In genomic region chr10:84340187-84340586, GRCh38 we compare ENCODE assay signal across 30 cellular contexts. TPM values are rescaled to one million over a fixed set of nuclear protein-coding genes. Genes with fewer than 3 reads are reported as not detected.
DNase-seq lines count a peak whose midpoint lies in the region; ATAC-seq and TF ChIP-seq lines count a peak whose summit lies in the region.
"Had no signal": no experiment of that assay in that cellular context is flagged by ENCODE, and none has a peak within 500 bp of the region (broad histone marks: within the 10 kb centered on the region; RNA-seq: fewer than 3 reads in every experiment).

No MANE protein-coding gene starts in this region.

- no peak overlapping the region for H3K4me3 ChIP-seq in LNCaP clone FGC (ENCODE audit: low read depth, low read length)
- H3K4me3 ChIP-seq: dorsolateral prefrontal cortex, esophagus muscularis mucosa, GM23338, K562, pancreas, upper lobe of left lung had no signal

- H3K27me3 Mint-ChIP-seq in T-helper 17 cell, result no peaks in the 10 kb centered on the region
- H3K27me3 Mint-ChIP-seq in natural killer cell treated with Interleukin-12 subunit alpha and Interleukin-12 subunit beta and Interleukin-15 and Interleukin-18, amount 100 ng/mL, for 72 hours, result no peaks in the 10 kb centered on the region
- H3K27me3 Mint-ChIP-seq: activated CD4-positive, alpha-beta memory T cell treated with anti-CD3 and anti-CD28 coated beads, Interleukin-2, amount 10 ng/mL, durations not matched to agents 7 days and 5 days; stimulated activated naive B cell treated with anti-CD40 and anti-IgM and Interleukin-4, amounts not matched to agents 10 μg/mL and 1 μg/mL and 100 μg/mL, for 72 hours had no signal

- peak overlapping the region; percentile 93 for H3K27ac Mint-ChIP-seq in T-helper 17 cell
- peak overlapping the region; percentile 77 to 85 for H3K27ac Mint-ChIP-seq in natural killer cell treated with Interleukin-12 subunit alpha and Interleukin-12 subunit beta and Interleukin-15 and Interleukin-18, amount 100 ng/mL, for 72 hours
- H3K27ac Mint-ChIP-seq: activated CD4-positive, alpha-beta memory T cell treated with anti-CD3 and anti-CD28 coated beads, Interleukin-2, amount 10 ng/mL, durations not matched to agents 7 days and 5 days; activated naive CD4-positive, alpha-beta T cell treated with anti-CD3 and anti-CD28 coated beads, Interleukin-2, amount 50 U/mL, for 72 hours; CD14-positive monocyte; GM23338; stimulated activated naive B cell treated with anti-CD40 and anti-IgM and Interleukin-4, amounts not matched to agents 10 μg/mL and 1 μg/mL and 100 μg/mL, for 72 hours had no signal

- H3K9me3 Mint-ChIP-seq in natural killer cell treated with Interleukin-12 subunit alpha and Interleukin-12 subunit beta and Interleukin-15 and Interleukin-18, amount 100 ng/mL, for 72 hours, result no peaks in the 10 kb centered on the region
- H3K9me3 Mint-ChIP-seq: activated CD4-positive, alpha-beta memory T cell treated with anti-CD3 and anti-CD28 coated beads, Interleukin-2, amount 10 ng/mL, durations not matched to agents 7 days and 5 days; activated naive CD4-positive, alpha-beta T cell treated with anti-CD3 and anti-CD28 coated beads, Interleukin-2, amount 50 U/mL, for 72 hours; GM23338; stimulated activated naive B cell treated with anti-CD40 and anti-IgM and Interleukin-4, amounts not matched to agents 10 μg/mL and 1 μg/mL and 100 μg/mL, for 72 hours had no signal

- no peaks in the 10 kb centered on the region for H3K9me3 ChIP-seq in T-helper 17 cell (ENCODE audit: control insufficient read depth, low read length, poor library complexity, severe bottlenecking)
- H3K9me3 ChIP-seq: esophagus muscularis mucosa, pancreas, upper lobe of left lung had no signal

- H3K4me3 Mint-ChIP-seq in T-helper 17 cell, result no peak overlapping the region
- peak overlapping the region; percentile 79 for H3K4me3 Mint-ChIP-seq in natural killer cell treated with Interleukin-12 subunit alpha and Interleukin-12 subunit beta and Interleukin-15 and Interleukin-18, amount 100 ng/mL, for 72 hours
- H3K4me3 Mint-ChIP-seq: activated CD4-positive, alpha-beta memory T cell treated with anti-CD3 and anti-CD28 coated beads, Interleukin-2, amount 10 ng/mL, durations not matched to agents 7 days and 5 days; CD14-positive monocyte; GM23338; stimulated activated naive B cell treated with anti-CD40 and anti-IgM and Interleukin-4, amounts not matched to agents 10 μg/mL and 1 μg/mL and 100 μg/mL, for 72 hours had no signal

- no peak for ATAC-seq in T-helper 17 cell
- ATAC-seq in natural killer cell treated with Interleukin-12 subunit alpha and Interleukin-12 subunit beta and Interleukin-15 and Interleukin-18, amount 100 ng/mL, for 72 hours, result no peak
- ATAC-seq in HG02798 (IDR thresholded peaks at IDR 0.05; ENCODE audit: poor library complexity, unreplicated experiment), result no peak
- ATAC-seq in HG03432 (IDR thresholded peaks at IDR 0.05; ENCODE audit: unreplicated experiment), result no peak
- no peak for ATAC-seq in HG02852 (IDR thresholded peaks at IDR 0.05; ENCODE audit: unreplicated experiment)
- ATAC-seq: activated naive CD4-positive, alpha-beta T cell treated with anti-CD3 and anti-CD28 coated beads, Interleukin-2, amount 50 U/mL, for 72 hours; GM23338; pancreas; stimulated activated naive B cell treated with anti-CD40 and anti-IgM and Interleukin-4, amounts not matched to agents 10 μg/mL and 1 μg/mL and 100 μg/mL, for 72 hours had no signal

- peaks cover 6% of the 10 kb centered on the region for H3K36me3 Mint-ChIP-seq in T-helper 17 cell (ENCODE audit: low read depth)
- H3K36me3 Mint-ChIP-seq in natural killer cell treated with Interleukin-12 subunit alpha and Interleukin-12 subunit beta and Interleukin-15 and Interleukin-18, amount 100 ng/mL, for 72 hours, result peaks cover 15% of the 10 kb centered on the region

- H3K4me1 Mint-ChIP-seq in T-helper 17 cell, result peaks cover 52% of the 10 kb centered on the region
- H3K4me1 Mint-ChIP-seq in natural killer cell treated with Interleukin-12 subunit alpha and Interleukin-12 subunit beta and Interleukin-15 and Interleukin-18, amount 100 ng/mL, for 72 hours (ENCODE audit: low read depth in 2 of 2), result peaks cover 54 to 60% of the 10 kb centered on the region in 2 donors

- no peak for TF ChIP-seq CTCF in LNCaP clone FGC (IDR thresholded peaks at IDR 0.05; ENCODE audit: control insufficient read depth, extremely low read depth, insufficient read depth)

- peak; percentile 76 for DNase-seq in NCI-H2171 treated with DMSO at 0.1 percent for 48 hours (lab: John Stamatoyannopoulos, UW)
- DNase-seq in NCI-H2171 (lab: John Stamatoyannopoulos, UW), result no peak
- DNase-seq in LNCaP clone FGC (ENCODE audit: low read depth), result peak; percentile 43
- DNase-seq in T-helper 17 cell, result no peak
- no peak for DNase-seq in natural killer cell treated with Interleukin-12 subunit alpha and Interleukin-12 subunit beta and Interleukin-15 and Interleukin-18, amount 100 ng/mL, for 72 hours (ENCODE audit: low spot score)
- DNase-seq: activated CD4-positive, alpha-beta memory T cell treated with anti-CD3 and anti-CD28 coated beads, Interleukin-2, amount 10 ng/mL, durations not matched to agents 7 days and 5 days; amygdala; brain microvascular endothelial cell; dorsolateral prefrontal cortex; foreskin fibroblast; kidney glomerular epithelial cell; mammary epithelial cell; NCI-H1105 treated with DMSO at 0.1 percent for 48 hours; NCI-H2107; NCI-H526; pancreas; SIG-M5; stimulated activated CD4-positive, alpha-beta T cell treated with anti-CD3 and anti-CD28 coated beads, Interleukin-15, amount 100 ng/mL, for 24 hours; stimulated activated naive B cell treated with anti-CD40 and anti-IgM and Interleukin-4, amounts not matched to agents 10 μg/mL and 1 μg/mL and 100 μg/mL, for 72 hours; substantia nigra; T-helper 9 cell; upper lobe of left lung had no signal

RNA-seq across cellular contexts. Expression of gene CCSER2, which starts 11.8 kb away (rescaled TPM):
- total RNA-seq in T-helper 17 cell, result 100 to 1,000 TPM; 137 to 138 TPM
- 100 to 1,000 TPM in 1 of 2 donors, 10 to 100 TPM in 1; 90.4 to 135 TPM for total RNA-seq in natural killer cell treated with Interleukin-12 subunit alpha and Interleukin-12 subunit beta and Interleukin-15 and Interleukin-18, amount 100 ng/mL, for 72 hours

Comparison
In these comparisons a context has a peak if more than half of its experiments do, and no peak if none do; other contexts are left out.
1. DNase-seq: peak in NCI-H2171 treated with DMSO at 0.1 percent for 48 hours (single experiment) and LNCaP clone FGC (single experiment); none in NCI-H2171 (single experiment), T-helper 17 cell (0 of 3) and natural killer cell treated with Interleukin-12 subunit alpha and Interleukin-12 subunit beta and Interleukin-15 and Interleukin-18, amount 100 ng/mL, for 72 hours (single experiment).